ENCODE assay signal across 1 cellular context in the genomic region with DNA sequence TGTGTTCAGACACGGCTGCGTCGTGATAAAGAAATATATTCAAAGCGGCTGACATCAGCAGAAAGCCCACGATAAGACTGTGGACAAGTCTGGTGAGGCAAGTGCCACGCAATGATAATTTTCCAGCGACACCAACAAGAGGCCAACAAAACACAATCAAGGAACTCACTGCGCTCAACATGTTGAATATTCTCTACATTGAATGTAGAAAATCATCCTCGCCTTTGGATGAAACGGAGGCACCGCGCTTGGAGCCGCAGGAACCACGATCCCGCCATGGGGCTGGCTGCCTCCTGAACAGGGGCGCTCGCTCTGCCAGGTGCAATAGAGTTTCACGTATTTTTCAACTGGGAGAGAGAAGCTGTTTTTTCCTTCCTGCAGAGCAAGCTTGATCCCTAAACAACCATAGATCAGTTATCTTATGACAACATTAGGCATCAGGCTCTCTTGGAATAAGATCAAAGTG.
TF ChIP-seq lines count a peak whose summit lies in the region.

No MANE protein-coding gene starts in this region.

TF ChIP-seq in K562, 482 proteins besides CTCF, POLR2A, EP300 and RAD21:
- TF ChIP-seq CBFA2T2 (conservative IDR thresholded peaks at IDR 0.05), result peak; percentile 45
- peak; percentile 74 for TF ChIP-seq CBFA2T3 (IDR thresholded peaks at IDR 0.05)
- TF ChIP-seq MAFF (IDR thresholded peaks at IDR 0.05; ENCODE audit: low read length), result peak; percentile 27; the same call in 1 of the 2 replicates
- no peak for TF ChIP-seq ZNF165 (CRISPR knock-in tag; IDR thresholded peaks at IDR 0.05; ENCODE audit: borderline replicate concordance)
- TF ChIP-seq ZNF316 (IDR thresholded peaks at IDR 0.05), result peak; percentile 45
- TF ChIP-seq ELF1 (tag; IDR thresholded peaks at IDR 0.05), result no peak
- no peak for TF ChIP-seq RNF2 (IDR thresholded peaks at IDR 0.05)
- TF ChIP-seq ZNF239 (CRISPR knock-in tag; IDR thresholded peaks at IDR 0.05), result no peak
- peak; percentile 38; the same call in 1 of the 2 replicates for TF ChIP-seq TCF3 (CRISPR knock-in tag; IDR thresholded peaks at IDR 0.05)
- TF ChIP-seq DNMT1 (IDR thresholded peaks at IDR 0.05), result no peak
- TF ChIP-seq C11orf30 (IDR thresholded peaks at IDR 0.05; ENCODE audit: low read depth), result peak; percentile 21; the same call in 1 of the 2 replicates
- peak; percentile 38; the same call in 1 of the 2 replicates for TF ChIP-seq TAL1 (IDR thresholded peaks at IDR 0.05)
- TF ChIP-seq MTA1 (IDR thresholded peaks at IDR 0.05; ENCODE audit: borderline replicate concordance), result no peak
- TF ChIP-seq, protein P1, sequence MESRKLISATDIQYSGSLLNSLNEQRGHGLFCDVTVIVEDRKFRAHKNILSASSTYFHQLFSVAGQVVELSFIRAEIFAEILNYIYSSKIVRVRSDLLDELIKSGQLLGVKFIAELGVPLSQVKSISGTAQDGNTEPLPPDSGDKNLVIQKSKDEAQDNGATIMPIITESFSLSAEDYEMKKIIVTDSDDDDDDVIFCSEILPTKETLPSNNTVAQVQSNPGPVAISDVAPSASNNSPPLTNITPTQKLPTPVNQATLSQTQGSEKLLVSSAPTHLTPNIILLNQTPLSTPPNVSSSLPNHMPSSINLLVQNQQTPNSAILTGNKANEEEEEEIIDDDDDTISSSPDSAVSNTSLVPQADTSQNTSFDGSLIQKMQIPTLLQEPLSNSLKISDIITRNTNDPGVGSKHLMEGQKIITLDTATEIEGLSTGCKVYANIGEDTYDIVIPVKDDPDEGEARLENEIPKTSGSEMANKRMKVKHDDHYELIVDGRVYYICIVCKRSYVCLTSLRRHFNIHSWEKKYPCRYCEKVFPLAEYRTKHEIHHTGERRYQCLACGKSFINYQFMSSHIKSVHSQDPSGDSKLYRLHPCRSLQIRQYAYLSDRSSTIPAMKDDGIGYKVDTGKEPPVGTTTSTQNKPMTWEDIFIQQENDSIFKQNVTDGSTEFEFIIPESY (CRISPR knock-in tag; IDR thresholded peaks at IDR 0.05), result peak; percentile 69; the same call in 1 of the 2 replicates
- TF ChIP-seq FIP1L1 (IDR thresholded peaks at IDR 0.05; ENCODE audit: low read depth, low read length, poor library complexity, severe bottlenecking), result no peak
- TF ChIP-seq, protein P2, sequence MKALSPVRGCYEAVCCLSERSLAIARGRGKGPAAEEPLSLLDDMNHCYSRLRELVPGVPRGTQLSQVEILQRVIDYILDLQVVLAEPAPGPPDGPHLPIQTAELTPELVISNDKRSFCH (CRISPR knock-in tag; IDR thresholded peaks at IDR 0.05), result no peak
- TF ChIP-seq, protein P2 (tag; IDR thresholded peaks at IDR 0.05), result no peak
- TF ChIP-seq SIRT6 (IDR thresholded peaks at IDR 0.05; ENCODE audit: low read depth, low read length), result no peak
- TF ChIP-seq SRF (CRISPR knock-in tag; IDR thresholded peaks at IDR 0.05), result no peak
